In genomic region chr6:52209672-52210626, GRCh38 we compare ENCODE assay signal across 16 cellular contexts. TPM values are rescaled to one million over a fixed set of nuclear protein-coding genes. Genes with fewer than 3 reads are reported as not detected.
A peak's percentile ranks its signal among the peaks of the same experiment; 100 is the strongest.
DNase-seq lines count a peak whose midpoint lies in the region; ATAC-seq lines count a peak whose summit lies in the region.
"Had no signal": no experiment of that assay in that cellular context is flagged by ENCODE, and none has a peak within 500 bp of the region (broad histone marks: within the 10 kb centered on the region; RNA-seq: fewer than 3 reads in every experiment).

No MANE protein-coding gene starts in this region.

- H3K14ac ChIP-seq in neuronal stem cell (ENCODE audit: low read length), result no peak overlapping the region

- no peaks in the 10 kb centered on the region for H3K36me3 ChIP-seq in neuronal stem cell (replicated peaks in 1 of 2; ENCODE audit: control insufficient read depth in 2 of 2, insufficient read depth in 2 of 2, low read length in 2 of 2)
- H3K36me3 ChIP-seq: adrenal gland, gastroesophageal sphincter had no signal

- no peak overlapping the region for H4K91ac ChIP-seq in neuronal stem cell (ENCODE audit: low read depth, low read length, poor library complexity)

- H3K4me2 ChIP-seq in neuronal stem cell (ENCODE audit: insufficient read depth, low read length, poor library complexity, severe bottlenecking), result no peak overlapping the region

- WGBS in neuronal stem cell (ENCODE audit: extremely low coverage in 2 of 2, insufficient read length in 2 of 2, insufficient replicate concordance in 1 of 2), 2 donors, result no CpG with 5 or more reads among the region's 6 CpGs

- no peak overlapping the region for H2BK12ac ChIP-seq in neuronal stem cell (ENCODE audit: low read length)

- no peaks in the 10 kb centered on the region for H3K9me3 Mint-ChIP-seq in stimulated activated naive CD8-positive, alpha-beta T cell treated with anti-CD3 and anti-CD28 coated beads, Interleukin-15, amount 100 ng/mL, for 72 hours
- H3K9me3 Mint-ChIP-seq: activated CD4-positive, alpha-beta memory T cell treated with anti-CD3 and anti-CD28 coated beads, Interleukin-2, amount 10 ng/mL, durations not matched to agents 7 days and 5 days; T-cell had no signal

- no peaks in the 10 kb centered on the region for H3K27me3 ChIP-seq in neuronal stem cell (ENCODE audit: control insufficient read depth in 3 of 3, insufficient read depth in 3 of 3, low read depth in 1 of 3, low read length in 3 of 3)
- H3K27me3 ChIP-seq: adrenal gland, gastroesophageal sphincter had no signal

- H3K23ac ChIP-seq in neuronal stem cell (ENCODE audit: low read depth, low read length, poor library complexity), result no peak overlapping the region

- no peak overlapping the region for H2BK15ac ChIP-seq in neuronal stem cell (ENCODE audit: low read length)

- no peak overlapping the region for H2BK5ac ChIP-seq in neuronal stem cell (ENCODE audit: low read length)

- no peak overlapping the region for H3K27ac Mint-ChIP-seq in stimulated activated naive CD8-positive, alpha-beta T cell treated with anti-CD3 and anti-CD28 coated beads, Interleukin-15, amount 100 ng/mL, for 72 hours
- H3K27ac Mint-ChIP-seq: activated CD4-positive, alpha-beta memory T cell treated with anti-CD3 and anti-CD28 coated beads, Interleukin-2, amount 10 ng/mL, durations not matched to agents 7 days and 5 days; T-cell had no signal

- ATAC-seq in stimulated activated naive CD8-positive, alpha-beta T cell treated with anti-CD3 and anti-CD28 coated beads, Interleukin-15, Interleukin-2, amounts not matched to agents 100 U/mL and 50 U/mL, for 24 hours, result peak; percentile 32
- ATAC-seq in stimulated activated naive CD8-positive, alpha-beta T cell treated with anti-CD3 and anti-CD28 coated beads, Interleukin-15, amount 100 ng/mL, for 72 hours, result no peak
- ATAC-seq in GM21786 (IDR thresholded peaks at IDR 0.05; ENCODE audit: unreplicated experiment) (peak; percentile 64), HG03159 (IDR thresholded peaks at IDR 0.05; ENCODE audit: unreplicated experiment) (peak; percentile 68)
- ATAC-seq: gastroesophageal sphincter, left cardiac atrium, T-cell had no signal

- H3K4me1 Mint-ChIP-seq in stimulated activated naive CD8-positive, alpha-beta T cell treated with anti-CD3 and anti-CD28 coated beads, Interleukin-15, amount 100 ng/mL, for 72 hours, result peaks cover 9% of the 10 kb centered on the region

- peaks cover 48% of the 10 kb centered on the region for H3K27me3 Mint-ChIP-seq in stimulated activated naive CD8-positive, alpha-beta T cell treated with anti-CD3 and anti-CD28 coated beads, Interleukin-15, amount 100 ng/mL, for 72 hours

- H3K4ac ChIP-seq in neuronal stem cell (ENCODE audit: low read length), result no peak overlapping the region

- no peak overlapping the region for H3K18ac ChIP-seq in neuronal stem cell (ENCODE audit: low read length)

- H3K4me3 Mint-ChIP-seq in stimulated activated naive CD8-positive, alpha-beta T cell treated with anti-CD3 and anti-CD28 coated beads, Interleukin-15, amount 100 ng/mL, for 72 hours, result no peak overlapping the region
- H3K4me3 Mint-ChIP-seq: activated CD4-positive, alpha-beta memory T cell treated with anti-CD3 and anti-CD28 coated beads, Interleukin-2, amount 10 ng/mL, durations not matched to agents 7 days and 5 days; T-cell had no signal

- H2AFZ ChIP-seq in neuronal stem cell (ENCODE audit: low read length), result no peak overlapping the region

- no peaks in the 10 kb centered on the region for H3K9me3 ChIP-seq in neuronal stem cell (replicated peaks in 1 of 2; ENCODE audit: control insufficient read depth in 2 of 2, insufficient read depth in 1 of 2, low read depth in 1 of 2, low read length in 2 of 2)
- H3K9me3 ChIP-seq: adrenal gland, gastroesophageal sphincter had no signal

- no peak overlapping the region for H4K8ac ChIP-seq in neuronal stem cell (ENCODE audit: low read depth, low read length)

- H3K9ac ChIP-seq in neuronal stem cell (ENCODE audit: low read depth, low read length, poor library complexity), result no peak overlapping the region

- no peaks in the 10 kb centered on the region for H3K79me1 ChIP-seq in neuronal stem cell (ENCODE audit: low read depth, low read length)

- H3K27ac ChIP-seq in neuronal stem cell (replicated peaks; ENCODE audit: low read length), result no peak overlapping the region
- H3K27ac ChIP-seq: adrenal gland, dorsolateral prefrontal cortex, gastroesophageal sphincter had no signal

- no peak overlapping the region for H2AK5ac ChIP-seq in neuronal stem cell (ENCODE audit: low read depth, low read length)

- H3K4me3 ChIP-seq in neuronal stem cell (ENCODE audit: low read length in 2 of 2), result no peak overlapping the region
- H3K4me3 ChIP-seq: adrenal gland, dorsolateral prefrontal cortex, gastroesophageal sphincter had no signal

- DNase-seq in stimulated activated naive CD8-positive, alpha-beta T cell treated with anti-CD3 and anti-CD28 coated beads, Interleukin-15, Interleukin-2, amounts not matched to agents 100 U/mL and 50 U/mL, for 24 hours, result no peak
- no peak for DNase-seq in stimulated activated naive CD8-positive, alpha-beta T cell treated with anti-CD3 and anti-CD28 coated beads, Interleukin-15, amount 100 ng/mL, for 72 hours
- no peak for DNase-seq in GOT3 (lab: John Stamatoyannopoulos, UW)
- DNase-seq in neuronal stem cell (ENCODE audit: low spot score), result no peak
- no peak for DNase-seq in HuH-7 (ENCODE audit: low spot score)
- DNase-seq in activated naive CD4-positive, alpha-beta T cell (lab: John Stamatoyannopoulos, UW), result no peak
- DNase-seq: activated CD4-positive, alpha-beta memory T cell treated with anti-CD3 and anti-CD28 coated beads, Interleukin-2, amount 10 ng/mL, durations not matched to agents 7 days and 5 days; adrenal gland; dorsolateral prefrontal cortex; left cardiac atrium; NCI-H1694; stimulated activated CD4-positive, alpha-beta T cell treated with anti-CD3 and anti-CD28 coated beads, Interleukin-12 subunit alpha, Interleukin-12 subunit beta, amount 100 ng/mL, for 4 hours; T-cell had no signal

- no peaks in the 10 kb centered on the region for H3K4me1 ChIP-seq in neuronal stem cell (ENCODE audit: control insufficient read depth in 2 of 2, insufficient read depth in 1 of 2, low read depth in 1 of 2, low read length in 2 of 2)
- H3K4me1 ChIP-seq: adrenal gland, gastroesophageal sphincter had no signal

- H2BK120ac ChIP-seq in neuronal stem cell (ENCODE audit: low read depth, low read length), result no peak overlapping the region

RNA-seq across cellular contexts. Expression of gene IL17A, which starts 23.8 kb away (rescaled TPM):
- polyA plus RNA-seq in neuronal stem cell (2013, experiment 1 of 2), result not detected
- not detected for polyA plus RNA-seq in neuronal stem cell (2013, experiment 2 of 2)
- polyA plus RNA-seq: adrenal gland had no signal

RNA-seq across cellular contexts. Expression of gene IL17F, which starts 34.4 kb away (rescaled TPM):
- polyA plus RNA-seq in neuronal stem cell (2013, experiment 1 of 2), result not detected
- polyA plus RNA-seq in neuronal stem cell (2013, experiment 2 of 2), result not detected
- polyA plus RNA-seq: adrenal gland had no signal
